Comparison of ENCODE assay signal across 10 cellular contexts in the genomic region with DNA sequence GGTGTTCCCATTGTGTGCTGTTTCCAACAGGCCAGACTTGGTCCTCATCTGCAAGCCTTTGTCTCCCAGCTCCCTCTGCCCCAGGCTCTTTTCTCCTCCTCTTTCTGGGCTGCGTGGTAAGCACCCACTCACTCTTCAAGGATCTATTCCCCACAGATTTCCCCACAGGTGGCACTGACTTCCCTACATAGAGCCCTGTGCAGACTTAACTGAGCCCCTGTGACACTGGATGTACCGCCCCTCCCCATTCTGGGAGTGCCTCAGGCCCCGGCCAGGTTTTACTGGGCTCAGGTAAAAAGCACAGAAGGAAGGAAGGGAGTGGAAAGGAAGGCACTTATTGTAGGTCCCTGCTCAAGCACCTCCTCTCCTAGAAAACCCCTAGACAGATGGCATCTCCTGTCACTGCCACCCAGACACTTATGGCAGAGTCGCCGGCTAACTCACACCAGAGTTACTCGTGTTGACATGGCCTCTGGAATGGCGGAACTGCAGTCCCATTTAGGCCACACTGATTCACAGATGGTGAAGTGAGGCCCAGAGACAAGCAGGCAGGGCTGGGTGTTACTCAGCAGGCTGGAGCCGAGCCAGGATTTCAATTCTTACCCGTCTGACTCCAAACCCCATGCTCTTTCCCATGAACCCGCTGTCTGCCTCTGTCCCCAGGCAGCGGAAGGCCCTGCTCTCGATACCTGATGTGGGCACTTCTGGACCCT. TPM values are rescaled to one million over a fixed set of nuclear protein-coding genes. Genes with fewer than 3 reads are reported as not detected.
DNase-seq lines count a peak whose midpoint lies in the region; ATAC-seq, FAIRE-seq and TF ChIP-seq lines count a peak whose summit lies in the region.
"Had no signal": no experiment of that assay in that cellular context is flagged by ENCODE, and none has a peak within 500 bp of the region (broad histone marks: within the 10 kb centered on the region; RNA-seq: fewer than 3 reads in every experiment).

No MANE protein-coding gene starts in this region.

- H3K4me3 Mint-ChIP-seq in HFFc6 (no peak overlapping the region), astrocyte (ENCODE audit: unreplicated experiment) (no peak overlapping the region)

- peaks cover 10% of the 10 kb centered on the region for H3K27me3 Mint-ChIP-seq in HFFc6 (ENCODE audit: insufficient read depth)
- H3K27me3 Mint-ChIP-seq in astrocyte (ENCODE audit: low read depth, unreplicated experiment): no peaks in the 10 kb centered on the region

- no peaks in the 10 kb centered on the region for H4K20me1 ChIP-seq in astrocyte (ENCODE audit: insufficient read depth, low read length)

- no peaks in the 10 kb centered on the region for H3K79me2 ChIP-seq in astrocyte (ENCODE audit: insufficient read depth, low read length)

- H3K36me3 ChIP-seq in astrocyte (ENCODE audit: insufficient read depth, low read length): no peaks in the 10 kb centered on the region

- H3K27ac Mint-ChIP-seq in HFFc6 (peak overlapping the region; percentile 26; the same call in 1 of the 2 replicates), astrocyte (ENCODE audit: unreplicated experiment) (no peak overlapping the region)

- H3K4me3 ChIP-seq in AG10803 (ENCODE audit: low read length): no peak overlapping the region
- H3K4me3 ChIP-seq in astrocyte (ENCODE audit: insufficient read depth, low read depth, low read length): no peak overlapping the region

- no peak for ATAC-seq in GM21526 (IDR thresholded peaks at IDR 0.05; ENCODE audit: low FRiP score, unreplicated experiment)
- no peak for ATAC-seq in HG02759 (IDR thresholded peaks at IDR 0.05; ENCODE audit: unreplicated experiment)
- ATAC-seq in GM21529 (IDR thresholded peaks at IDR 0.05; ENCODE audit: unreplicated experiment): no peak

- H3K4me2 ChIP-seq in astrocyte (ENCODE audit: low read length): no peak overlapping the region

- no peak overlapping the region for H3K27ac ChIP-seq in astrocyte (ENCODE audit: low read depth, low read length)

- H3K27me3 ChIP-seq in astrocyte (ENCODE audit: insufficient read depth, low read length): no peaks in the 10 kb centered on the region

- H3K4me1 Mint-ChIP-seq in HFFc6 (ENCODE audit: low read depth): peaks cover 35% of the 10 kb centered on the region
- H3K4me1 Mint-ChIP-seq in astrocyte (ENCODE audit: low read depth, unreplicated experiment): peaks cover 14% of the 10 kb centered on the region

- DNase-seq in AG10803 (ENCODE audit: low read depth) (peak; percentile 73), HFFc6 (peak; percentile 36), astrocyte (ENCODE audit: low read depth) (peak; percentile 75), kidney tubule cell (ENCODE audit: low spot score) (peak; percentile 58), SIG-M5 (lab: John Stamatoyannopoulos, UW) (no peak)
- DNase-seq: central memory CD4-positive, alpha-beta T cell; T-helper 9 cell had no signal

- FAIRE-seq in astrocyte (lab: Jason Lieb, UNC): no peak

- peaks cover 30% of the 10 kb centered on the region for H3K4me1 ChIP-seq in astrocyte (ENCODE audit: insufficient read depth, low read length)

- H3K9ac ChIP-seq in astrocyte (ENCODE audit: low read length): peak overlapping the region; percentile 25

- no peaks in the 10 kb centered on the region for H3K9me3 ChIP-seq in astrocyte (ENCODE audit: insufficient read depth, low read depth, low read length)

- peaks cover 17% of the 10 kb centered on the region for H3K36me3 Mint-ChIP-seq in HFFc6 (ENCODE audit: low read depth)
- peaks cover 4% of the 10 kb centered on the region for H3K36me3 Mint-ChIP-seq in astrocyte (ENCODE audit: low read depth, unreplicated experiment)

- H3K9me3 Mint-ChIP-seq in HFFc6 (peaks cover 20% of the 10 kb centered on the region), astrocyte (ENCODE audit: unreplicated experiment) (peaks cover 16% of the 10 kb centered on the region)

- peak overlapping the region; percentile 13 for H2AFZ ChIP-seq in astrocyte (ENCODE audit: low read depth, low read length)

- TF ChIP-seq CTCF in AG10803 (conservative IDR thresholded peaks at IDR 0.05; ENCODE audit: low read length) (no peak), HFFc6 (IDR thresholded peaks at IDR 0.05) (no peak), astrocyte (IDR thresholded peaks at IDR 0.05; ENCODE audit: insufficient read depth, low read depth, low read length) (no peak)

RNA-seq across cellular contexts. Expression of a gene that starts 47.2 kb away (rescaled TPM):
- 1 to 10 TPM in 3 of 6 experiments, under 1 TPM in 3; 0.57 to 1.3 (median 1.0) TPM for total RNA-seq in HFFc6 (2021; fragmentation: NEBNext Ultra II Directional; extraction: Animal tissue kit (Norgen Biotek cat#: 25700))
- 24.4 and 43.7 TPM in 2 replicates for total RNA-seq in astrocyte

Comparison
In these comparisons a context has a peak if more than half of its experiments do, and no peak if none do; other contexts are left out.
1. RNA of a gene that starts 47.2 kb away (total RNA-seq): 24.4 to 43.7 TPM in astrocyte; 0.57 to 1.3 TPM in HFFc6; every median in the first group is over 10 times any median in the second.